16 cellular contexts compared by ENCODE assay signal in the genomic region with DNA sequence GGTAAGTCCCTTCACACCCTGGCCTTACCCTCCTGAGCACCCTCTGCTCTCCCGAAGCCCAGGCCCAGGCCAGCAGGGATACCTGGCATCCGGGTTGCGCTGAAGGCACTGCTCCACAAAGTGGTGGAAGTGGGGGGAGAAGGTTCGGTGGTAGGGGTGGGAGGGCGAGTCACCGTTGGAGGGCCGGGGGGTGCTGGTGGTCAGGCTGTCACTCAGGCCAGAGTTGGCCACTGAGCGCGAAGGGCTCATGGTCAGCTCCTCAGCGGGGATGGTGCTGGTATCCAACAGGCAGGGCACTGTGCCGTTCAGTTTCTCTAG. TPM values are rescaled to one million over a fixed set of nuclear protein-coding genes. Genes with fewer than 3 reads are reported as not detected.
DNase-seq lines count a peak whose midpoint lies in the region; ATAC-seq and TF ChIP-seq lines count a peak whose summit lies in the region.
"Had no signal": no experiment of that assay in that cellular context is flagged by ENCODE, and none has a peak within 500 bp of the region (broad histone marks: within the 10 kb centered on the region; RNA-seq: fewer than 3 reads in every experiment).

No MANE protein-coding gene starts in this region.

- TF ChIP-seq RAD21 in neural cell (conservative IDR thresholded peaks at IDR 0.05), result no peak

- no peak for DNase-seq in CD4-positive, alpha-beta T cell
- DNase-seq in central memory CD8-positive, alpha-beta T cell (ENCODE audit: low spot score in 2 of 2), result no peak
- no peak for DNase-seq in mammary epithelial cell
- no peak for DNase-seq in NCI-H2107 treated with DMSO at 0.1 percent for 48 hours (lab: John Stamatoyannopoulos, UW; ENCODE audit: unreplicated experiment)
- no peak for DNase-seq in NCI-H146 (lab: John Stamatoyannopoulos, UW)
- DNase-seq: activated T-cell treated with anti-CD3 and anti-CD28 coated beads, Interleukin-2, amount 50 U/mL, for 48 hours; foreskin melanocyte; NCI-H1092; NCI-H2029 treated with DMSO at 0.1 percent for 48 hours; NCI-H446 treated with DMSO at 0.1 percent for 48 hours; spleen had no signal

- POLR2A ChIA-PET in CD4-positive, alpha-beta T cell (lab: Charles Lee), result interaction anchor here (0.7 to 18.5 kb wide), 5 partner anchors 5 to 83 kb away, joined by 3 to 844 read pairs (median 276); partner anchors contain the start of genes CCDC47, DDX42 and LIMD2

- intact Hi-C loops in CD4-positive, alpha-beta T cell (cut with DNase I, micrococcal nuclease), result loop anchor here in 1 of 2 experiments (5.0 kb wide), 1 partner anchor 803 kb away; the partner anchor contains the start of genes CEP95 and DDX5
- intact Hi-C loops in mammary epithelial cell (cut with micrococcal nuclease), result no loop called here

- H3K4me3 ChIP-seq in neural cell (ENCODE audit: low read length), result peak overlapping the region; percentile 7
- no peak overlapping the region for H3K4me3 ChIP-seq in mammary epithelial cell (replicated peaks in 1 of 3; ENCODE audit: insufficient read depth in 1 of 3, low read depth in 2 of 3, low read length in 3 of 3)
- H3K4me3 ChIP-seq: adrenal gland, spleen, testis had no signal

- H2AFZ ChIP-seq in neural cell (ENCODE audit: low read depth, low read length) (no peak overlapping the region), mammary epithelial cell (ENCODE audit: low read depth, low read length) (no peak overlapping the region)

- H3K4me3 Mint-ChIP-seq in CD4-positive, alpha-beta T cell, result peak overlapping the region; percentile 97
- peak overlapping the region in 1 of 4 donors; percentile 73 for H3K4me3 Mint-ChIP-seq in IgD-negative memory B cell
- H3K4me3 Mint-ChIP-seq in central memory CD8-positive, alpha-beta T cell, result peak overlapping the region; percentile 86
- H3K4me3 Mint-ChIP-seq: mesothelial cell of epicardium had no signal

- CTCF ChIA-PET in CD4-positive, alpha-beta T cell (lab: Charles Lee), result no interaction called here
- CTCF ChIA-PET in mammary epithelial cell (lab: Charles Lee; ENCODE audit: low non-redundant PET), result no interaction called here

- H3K79me2 ChIP-seq in neural cell (replicated peaks; ENCODE audit: insufficient read depth, low read length), result peaks cover 5% of the 10 kb centered on the region
- no peaks in the 10 kb centered on the region for H3K79me2 ChIP-seq in mammary epithelial cell (ENCODE audit: insufficient read depth, low read length)

- no peak for TF ChIP-seq CTCF in CD4-positive, alpha-beta T cell (IDR thresholded peaks at IDR 0.05)
- no peak for TF ChIP-seq CTCF in neural cell (IDR thresholded peaks at IDR 0.05; ENCODE audit: poor library complexity, severe bottlenecking)
- no peak for TF ChIP-seq CTCF in mammary epithelial cell (conservative IDR thresholded peaks at IDR 0.05 in 1 of 2, IDR thresholded peaks at IDR 0.05 in 1 of 2; ENCODE audit: extremely low read depth in 1 of 2, insufficient read depth in 1 of 2, low read depth in 1 of 2, low read length in 2 of 2)

- dilution Hi-C loops in mammary epithelial cell (cut with HindIII; ENCODE audit: low sequenced_read_pairs), result no loop called here

- no peaks in the 10 kb centered on the region for H3K4me1 ChIP-seq in mammary epithelial cell (ENCODE audit: insufficient read depth, low read length)

- in situ Hi-C loops in mammary epithelial cell (cut with MboI; ENCODE audit: low sequenced_read_pairs in 2 of 2), result no loop called here

- no peaks in the 10 kb centered on the region for H3K27me3 Mint-ChIP-seq in CD4-positive, alpha-beta T cell
- H3K27me3 Mint-ChIP-seq in IgD-negative memory B cell, result no peaks in the 10 kb centered on the region
- no peaks in the 10 kb centered on the region for H3K27me3 Mint-ChIP-seq in central memory CD8-positive, alpha-beta T cell

- no peaks in the 10 kb centered on the region for H3F3A ChIP-seq in neural cell (ENCODE audit: insufficient read depth, low read length, poor library complexity, severe bottlenecking)

- no peak for ATAC-seq in CD4-positive, alpha-beta T cell (ENCODE audit: poor library complexity)
- ATAC-seq in central memory CD8-positive, alpha-beta T cell (replicated peaks; ENCODE audit: extremely low read depth, poor library complexity, severe bottlenecking), result no peak

- peaks cover 48% of the 10 kb centered on the region for H3K36me3 Mint-ChIP-seq in CD4-positive, alpha-beta T cell (ENCODE audit: low read depth)
- H3K36me3 Mint-ChIP-seq in IgD-negative memory B cell, result peaks cover 5% of the 10 kb centered on the region
- peaks cover 30% of the 10 kb centered on the region for H3K36me3 Mint-ChIP-seq in central memory CD8-positive, alpha-beta T cell (ENCODE audit: insufficient read depth)

- H4K20me1 ChIP-seq in neural cell (ENCODE audit: insufficient read depth), result no peaks in the 10 kb centered on the region
- no peaks in the 10 kb centered on the region for H4K20me1 ChIP-seq in mammary epithelial cell (ENCODE audit: insufficient read depth, low read length)

- H3K36me3 ChIP-seq in neural cell (ENCODE audit: insufficient read depth, low read length) (no peaks in the 10 kb centered on the region), mammary epithelial cell (ENCODE audit: insufficient read depth, low read length) (no peaks in the 10 kb centered on the region)

- no peak for TF ChIP-seq EP300 in neural cell (conservative IDR thresholded peaks at IDR 0.05; ENCODE audit: poor library complexity, severe bottlenecking)

- H3K27ac Mint-ChIP-seq in CD4-positive, alpha-beta T cell, result peak overlapping the region; percentile 100
- H3K27ac Mint-ChIP-seq in IgD-negative memory B cell, result peak overlapping the region; percentile 39 to 100 (median 97)
- H3K27ac Mint-ChIP-seq in central memory CD8-positive, alpha-beta T cell (ENCODE audit: low read depth), result peak overlapping the region; percentile 98
- H3K27ac Mint-ChIP-seq: mesothelial cell of epicardium had no signal

- WGBS in mammary epithelial cell (ENCODE audit: low coverage, missing lambda C conversion rate), result 92% methylated on average over 4 of the region's 11 CpGs

- peaks cover 80% of the 10 kb centered on the region for H3K4me1 Mint-ChIP-seq in CD4-positive, alpha-beta T cell (ENCODE audit: low read depth)
- peaks cover 36 to 51% (median 40%) of the 10 kb centered on the region in 3 donors for H3K4me1 Mint-ChIP-seq in IgD-negative memory B cell
- peaks cover 69% of the 10 kb centered on the region for H3K4me1 Mint-ChIP-seq in central memory CD8-positive, alpha-beta T cell

- H3K4me2 ChIP-seq in neural cell (ENCODE audit: low read length) (no peak overlapping the region), mammary epithelial cell (ENCODE audit: insufficient read depth, low read depth, low read length) (no peak overlapping the region)

- H3K9ac ChIP-seq in neural cell (ENCODE audit: low read length) (no peak overlapping the region), mammary epithelial cell (ENCODE audit: insufficient read depth, low read length) (no peak overlapping the region)

- BruUV-seq in mammary epithelial cell (replicated peaks; lab: Mats Ljungman, UMichigan), result no TSS peak

- no peaks in the 10 kb centered on the region for H3K9me2 ChIP-seq in neural cell (ENCODE audit: insufficient read depth, low read length)

- H3K9me3 ChIP-seq in CD4-positive, alpha-beta T cell (ENCODE audit: control insufficient read depth, low read length), result no peaks in the 10 kb centered on the region
- H3K9me3 ChIP-seq in neural cell (ENCODE audit: low read length), result no peaks in the 10 kb centered on the region
- no peaks in the 10 kb centered on the region for H3K9me3 ChIP-seq in mammary epithelial cell (replicated peaks; ENCODE audit: insufficient read depth, low read length)
- H3K9me3 ChIP-seq: adrenal gland, spleen, testis had no signal

- H3K9me3 Mint-ChIP-seq in CD4-positive, alpha-beta T cell, result no peaks in the 10 kb centered on the region
- no peaks in the 10 kb centered on the region for H3K9me3 Mint-ChIP-seq in IgD-negative memory B cell
- H3K9me3 Mint-ChIP-seq in central memory CD8-positive, alpha-beta T cell, result no peaks in the 10 kb centered on the region
- H3K9me3 Mint-ChIP-seq: mesothelial cell of epicardium had no signal

- no peaks in the 10 kb centered on the region for H3K27me3 ChIP-seq in CD4-positive, alpha-beta T cell (ENCODE audit: control insufficient read depth, insufficient read depth, low read length)
- H3K27me3 ChIP-seq in neural cell (ENCODE audit: insufficient read depth, low read depth, low read length) (no peaks in the 10 kb centered on the region), mammary epithelial cell (ENCODE audit: insufficient read depth, low read length) (no peaks in the 10 kb centered on the region)
- H3K27me3 ChIP-seq: adrenal gland, spleen, testis had no signal

- peak overlapping the region; percentile 89 for H3K27ac ChIP-seq in CD4-positive, alpha-beta T cell (ENCODE audit: low read depth, low read length)
- H3K27ac ChIP-seq in neural cell (ENCODE audit: low read length) (no peak overlapping the region), mammary epithelial cell (ENCODE audit: insufficient read depth, low read depth, low read length) (no peak overlapping the region)
- H3K27ac ChIP-seq: adrenal gland, testis had no signal

TF ChIP-seq in neural cell, 6 proteins besides CTCF, POLR2A, EP300 and RAD21 (continues in another document):
- TF ChIP-seq TAF1 (IDR thresholded peaks at IDR 0.05; ENCODE audit: low read depth), result no peak
- TF ChIP-seq SMC3 (conservative IDR thresholded peaks at IDR 0.05; ENCODE audit: poor library complexity), result no peak
- TF ChIP-seq EZH2 (IDR thresholded peaks at IDR 0.05; ENCODE audit: borderline replicate concordance, insufficient read depth, low read length, poor library complexity, severe bottlenecking), result no peak
- no peak for TF ChIP-seq MXI1 (conservative IDR thresholded peaks at IDR 0.05; ENCODE audit: poor library complexity, severe bottlenecking)
- no peak for TF ChIP-seq POLR2AphosphoS5 (IDR thresholded peaks at IDR 0.05)

RNA-seq across cellular contexts. Expression of gene LIMD2, which starts 4.3 kb away (rescaled TPM):
- total RNA-seq in CD4-positive, alpha-beta T cell, result 100 to 1,000 TPM; 711 to 727 TPM
- polyA plus RNA-seq in IgD-negative memory B cell, result 845 TPM
- polyA plus RNA-seq in neural cell, result 116 and 132 TPM in 2 replicates
- 43.3 and 47.1 TPM in 2 replicates for polyA minus RNA-seq in neural cell
- total RNA-seq in mammary epithelial cell, result 1 to 10 TPM in 1 of 2 donors, under 1 TPM in 1; 0.87 to 1.3 TPM
- 0.57 TPM for polyA plus RNA-seq in mammary epithelial cell
- not detected for polyA minus RNA-seq in mammary epithelial cell

RNA-seq across cellular contexts. Expression of gene STRADA, which starts 37.4 kb away (rescaled TPM):
- 10 to 100 TPM; 50.9 to 51.0 TPM for total RNA-seq in CD4-positive, alpha-beta T cell
- polyA plus RNA-seq in IgD-negative memory B cell, result 24.9 TPM
- 15.6 and 18.4 TPM in 2 replicates for polyA plus RNA-seq in neural cell
- polyA minus RNA-seq in neural cell, result 28.7 and 30.6 TPM in 2 replicates
- total RNA-seq in mammary epithelial cell, result 10 to 100 TPM; 34.3 to 38.9 TPM
- 24.7 TPM for polyA plus RNA-seq in mammary epithelial cell
- polyA minus RNA-seq in mammary epithelial cell, result 46.4 TPM

Comparison
In these comparisons a context has a peak if more than half of its experiments do, and no peak if none do; other contexts are left out.
1. RNA of gene LIMD2, which starts 4.3 kb away (polyA plus RNA-seq): 845 TPM in IgD-negative memory B cell (single experiment) and 116 to 132 TPM in neural cell; 0.57 TPM in mammary epithelial cell (single experiment); every median in the first group is over 10 times any median in the second.
2. Peak in every context shown above with its lines, with median percentiles within 50 percentile points of each other: H3K27ac Mint-ChIP-seq.